ENCODE assay signal across 31 cellular contexts in genomic region chr2:88942793-88943192, GRCh38.
"Had no signal": no experiment of that assay in that cellular context is flagged by ENCODE, and none has a peak within 500 bp of the region (broad histone marks: within the 10 kb centered on the region; RNA-seq: fewer than 3 reads in every experiment).

No MANE protein-coding gene starts in this region.

- H3K9me3 ChIP-seq: adrenal gland, body of pancreas, breast epithelium had no signal

- ATAC-seq: activated CD8-positive, alpha-beta T cell treated with anti-CD3 and anti-CD28 coated beads for 36 hours; activated naive CD4-positive, alpha-beta T cell treated with anti-CD3 and anti-CD28 coated beads, Interleukin-2, amount 50 U/mL, for 72 hours; activated T-cell treated with anti-CD3 and anti-CD28 coated beads, Interleukin-2, amount 50 U/mL, for 4 hours; activated T-cell treated with anti-CD3 and anti-CD28 coated beads, Interleukin-2, amount 50 U/mL, for 72 hours; activated T-helper 17 cell treated with anti-CD3 and anti-CD28 coated beads, Interleukin-2, amount 50 U/mL, for 72 hours; body of pancreas had no signal

- H3K27me3 ChIP-seq: adrenal gland, body of pancreas, brain microvascular endothelial cell, breast epithelium had no signal

- H3K27ac ChIP-seq: adrenal gland, body of pancreas, brain microvascular endothelial cell, breast epithelium, VCaP had no signal

- DNase-seq: activated B cell treated with CpG ODN at 0.5 μM for 24 hours; activated CD4-positive, alpha-beta memory T cell treated with anti-CD3 and anti-CD28 coated beads for 36 hours; activated CD4-positive, alpha-beta T cell treated with anti-CD3 and anti-CD28 coated beads for 48 hours; activated CD4-positive, alpha-beta T cell treated with anti-CD3 and anti-CD28 coated beads, Interleukin-2, amount 50 U/mL, for 1 hour; activated CD4-positive, alpha-beta T cell treated with anti-CD3 and anti-CD28 coated beads, Interleukin-2, amount 50 U/mL, for 4 hours; activated CD4-positive, CD25-positive, alpha-beta regulatory T cell treated with anti-CD3 and anti-CD28 coated beads, Interleukin-2, amount 50 U/mL, for 72 hours; activated CD8-positive, alpha-beta memory T cell treated with anti-CD3 and anti-CD28 coated beads, Interleukin-2, amount 50 U/mL, for 4 hours; activated CD8-positive, alpha-beta T cell treated with anti-CD3 and anti-CD28 coated beads for 36 hours; activated effector memory CD4-positive, alpha-beta T cell treated with anti-CD3 and anti-CD28 coated beads, Interleukin-2, amount 50 U/mL, for 16 hours; activated gamma-delta T cell treated with Interleukin-2 at 50 U/mL for 16 hours; activated naive CD4-positive, alpha-beta T cell; activated naive CD4-positive, alpha-beta T cell treated with anti-CD3 and anti-CD28 coated beads for 36 hours; activated naive CD4-positive, alpha-beta T cell treated with anti-CD3 and anti-CD28 coated beads, Interleukin-2, amount 50 U/mL, for 16 hours; activated naive CD8-positive, alpha-beta T cell treated with anti-CD3 and anti-CD28 coated beads for 36 hours; activated T-cell treated with anti-CD3 and anti-CD28 coated beads for 4 hours; activated T-cell treated with anti-CD3 and anti-CD28 coated beads, Interleukin-2, amount 50 U/mL, for 1 hour; activated T-cell treated with anti-CD3 and anti-CD28 coated beads, Interleukin-2, amount 50 U/mL, for 4 hours; activated T-cell treated with anti-CD3 and anti-CD28 coated beads, Interleukin-2, amount 50 U/mL, for 72 hours; adrenal gland; amniotic stem cell; aorta; body of pancreas; brain microvascular endothelial cell; central memory CD4-positive, alpha-beta T cell; T-helper 1 cell; T-helper 2 cell; T-helper 9 cell had no signal

- H3K4me3 ChIP-seq: adrenal gland, body of pancreas, breast epithelium had no signal

- H3K4me1 ChIP-seq: adrenal gland, body of pancreas, breast epithelium had no signal

- H3K36me3 ChIP-seq: adrenal gland, brain microvascular endothelial cell, breast epithelium had no signal
